In genomic region chr7:137895301-137896201, GRCh38 we compare ENCODE assay signal across 1 cellular context.
TF ChIP-seq lines count a peak whose summit lies in the region.

No MANE protein-coding gene starts in this region.

TF ChIP-seq in GM12878, 131 proteins besides CTCF, POLR2A, EP300 and RAD21 (continues in another document):
- TF ChIP-seq MLLT1 (IDR thresholded peaks at IDR 0.05), result no peak
- no peak for TF ChIP-seq ASH2L (IDR thresholded peaks at IDR 0.05; ENCODE audit: borderline replicate concordance, low read depth)
- no peak for TF ChIP-seq ZBTB33 (IDR thresholded peaks at IDR 0.05)
- no peak for TF ChIP-seq EGR1 (IDR thresholded peaks at IDR 0.05; ENCODE audit: borderline replicate concordance in 1 of 2, low read depth in 2 of 2, low read length in 2 of 2)
- TF ChIP-seq NFIC (IDR thresholded peaks at IDR 0.05; ENCODE audit: low read depth, low read length), result peak; percentile 99
- no peak for TF ChIP-seq ZNF592 (IDR thresholded peaks at IDR 0.05)
- TF ChIP-seq MYB (IDR thresholded peaks at IDR 0.05; ENCODE audit: borderline replicate concordance, low read depth, low read length), result no peak
- TF ChIP-seq KDM1A (IDR thresholded peaks at IDR 0.05; ENCODE audit: borderline replicate concordance), result no peak
- TF ChIP-seq FOXM1 (IDR thresholded peaks at IDR 0.05; ENCODE audit: low read depth, low read length), result peak; percentile 98
- no peak for TF ChIP-seq BRCA1 (IDR thresholded peaks at IDR 0.05; ENCODE audit: low read depth, low read length)
- no peak for TF ChIP-seq KLF5 (IDR thresholded peaks at IDR 0.05; ENCODE audit: partially characterized antibody)
- peak; percentile 39; the same call in 1 of the 2 replicates for TF ChIP-seq TCF12 (IDR thresholded peaks at IDR 0.05; ENCODE audit: low read depth, low read length)
- TF ChIP-seq SUZ12 (IDR thresholded peaks at IDR 0.05; ENCODE audit: unreplicated experiment), result no peak
- peak; percentile 28; the same call in 1 of the 2 replicates for TF ChIP-seq ZBED1 (IDR thresholded peaks at IDR 0.05; ENCODE audit: borderline replicate concordance)
- peak in 1 of 2 experiments; percentile 11; a peak in 1 of 4 replicates for TF ChIP-seq ETV6 (conservative IDR thresholded peaks at IDR 0.05 in 1 of 2, IDR thresholded peaks at IDR 0.05 in 1 of 2; ENCODE audit: borderline replicate concordance in 1 of 2, low read depth in 1 of 2)
- TF ChIP-seq PBX3 (IDR thresholded peaks at IDR 0.05; ENCODE audit: insufficient replicate concordance, low read depth, low read length), result no peak
- peak; percentile 50 for TF ChIP-seq CREB1 (IDR thresholded peaks at IDR 0.05; ENCODE audit: low read depth)
- no peak for TF ChIP-seq CHD1 (IDR thresholded peaks at IDR 0.05; ENCODE audit: low read depth, low read length)
- no peak for TF ChIP-seq SP1 (IDR thresholded peaks at IDR 0.05; ENCODE audit: low read depth, low read length)
- no peak for TF ChIP-seq POLR2AphosphoS2 (IDR thresholded peaks at IDR 0.05; ENCODE audit: low read depth, low read length)
- TF ChIP-seq POU2F2 (IDR thresholded peaks at IDR 0.05; ENCODE audit: borderline replicate concordance, low read depth, low read length), result peak; percentile 20; the same call in 1 of the 3 replicates
- no peak for TF ChIP-seq ZNF274 (IDR thresholded peaks at IDR 0.05; ENCODE audit: insufficient read depth, insufficient read length)
- TF ChIP-seq PAX8 (IDR thresholded peaks at IDR 0.05), result no peak
- no peak for TF ChIP-seq ZBTB4 (CRISPR knock-in tag; IDR thresholded peaks at IDR 0.05)
- no peak for TF ChIP-seq BACH1 (IDR thresholded peaks at IDR 0.05; ENCODE audit: borderline replicate concordance)
- no peak for TF ChIP-seq RBBP5 (conservative IDR thresholded peaks at IDR 0.05)
- TF ChIP-seq ATF7 (IDR thresholded peaks at IDR 0.05; ENCODE audit: low read depth), result peak; percentile 72
- peak; percentile 56 for TF ChIP-seq DPF2 (IDR thresholded peaks at IDR 0.05)
- TF ChIP-seq MTA3 (IDR thresholded peaks at IDR 0.05; ENCODE audit: borderline replicate concordance, low read length), result peak; percentile 94
- no peak for TF ChIP-seq MYC (IDR thresholded peaks at IDR 0.05; ENCODE audit: insufficient read depth, insufficient read length, insufficient replicate concordance, low read length, severe bottlenecking)
- TF ChIP-seq ZNF24 (IDR thresholded peaks at IDR 0.05), result 0 out of 2 replicates have a peak, but pooled peaks have one; percentile 25
- TF ChIP-seq MEF2B (IDR thresholded peaks at IDR 0.05; ENCODE audit: partially characterized antibody, poor library complexity, severe bottlenecking), result peak; percentile 92
- TF ChIP-seq SREBF2 (IDR thresholded peaks at IDR 0.05; ENCODE audit: low read length), result no peak
- no peak for TF ChIP-seq CBX3 (IDR thresholded peaks at IDR 0.05; ENCODE audit: borderline replicate concordance, low read depth)
- no peak; the same call in 1 of the 2 replicates for TF ChIP-seq CBFB (IDR thresholded peaks at IDR 0.05; ENCODE audit: low read depth)
- TF ChIP-seq PAX5 (IDR thresholded peaks at IDR 0.05; ENCODE audit: borderline replicate concordance, low read depth, low read length), result no peak
- TF ChIP-seq RB1 (IDR thresholded peaks at IDR 0.05; ENCODE audit: borderline replicate concordance), result no peak
- TF ChIP-seq CUX1 (IDR thresholded peaks at IDR 0.05; ENCODE audit: insufficient replicate concordance, low read depth, low read length), result peak; percentile 84
- TF ChIP-seq RELB (IDR thresholded peaks at IDR 0.05; ENCODE audit: low read depth), result peak; percentile 80; the same call in 1 of the 2 replicates
- TF ChIP-seq IKZF2 (IDR thresholded peaks at IDR 0.05), result peak; percentile 73 to 79
- TF ChIP-seq IRF3 (IDR thresholded peaks at IDR 0.05), result no peak
- TF ChIP-seq NFYA (IDR thresholded peaks at IDR 0.05; ENCODE audit: borderline replicate concordance, low read depth, low read length), result no peak
